16 cellular contexts compared by ENCODE assay signal in genomic region chr11:117734596-117734995, GRCh38.
DNase-seq lines count a peak whose midpoint lies in the region; ATAC-seq lines count a peak whose summit lies in the region.
"Had no signal": no experiment of that assay in that cellular context is flagged by ENCODE, and none has a peak within 500 bp of the region (broad histone marks: within the 10 kb centered on the region; RNA-seq: fewer than 3 reads in every experiment).

No MANE protein-coding gene starts in this region.

- H3K27me3 ChIP-seq in neuronal stem cell (ENCODE audit: control insufficient read depth in 3 of 3, insufficient read depth in 3 of 3, low read depth in 1 of 3, low read length in 3 of 3): peaks cover 0 to 6% (median 0%) of the 10 kb centered on the region in 3 experiments
- H3K27me3 ChIP-seq: right lobe of liver, uterus had no signal

- no peak overlapping the region for H4K91ac ChIP-seq in neuronal stem cell (ENCODE audit: low read depth, low read length, poor library complexity)

- DNase-seq in DMS79 (lab: John Stamatoyannopoulos, UW): peak; percentile 37
- DNase-seq in NCI-H1417 (lab: John Stamatoyannopoulos, UW): peak; percentile 59 to 89 (median 75)
- peak; percentile 86 for DNase-seq in NCI-H69 (lab: John Stamatoyannopoulos, UW)
- no peak for DNase-seq in neuronal stem cell (ENCODE audit: low spot score)
- no peak for DNase-seq in ureter (ENCODE audit: low spot score)
- DNase-seq in stimulated activated CD4-positive, alpha-beta T cell treated with anti-CD3 and anti-CD28 coated beads, Interleukin-12 subunit alpha, Interleukin-12 subunit beta, amount 100 ng/mL, for 4 hours: no peak
- DNase-seq: aorta; CD4-positive, alpha-beta T cell; IMR-90; lower lobe of right lung; NCI-H446 treated with DMSO at 0.1 percent for 48 hours; right lobe of liver; stimulated activated CD4-positive, alpha-beta T cell treated with anti-CD3 and anti-CD28 coated beads, Interleukin-4, amount 100 ng/mL, for 4 hours; uterus had no signal

- H3K23ac ChIP-seq in neuronal stem cell (ENCODE audit: low read depth, low read length, poor library complexity): no peak overlapping the region

- no peaks in the 10 kb centered on the region for H3K79me1 ChIP-seq in neuronal stem cell (ENCODE audit: low read depth, low read length)

- H2BK12ac ChIP-seq in neuronal stem cell (ENCODE audit: low read length): no peak overlapping the region

- H4K8ac ChIP-seq in neuronal stem cell (ENCODE audit: low read depth, low read length): no peak overlapping the region

- peaks cover 8 to 9% of the 10 kb centered on the region in 2 donors for H3K4me1 ChIP-seq in neuronal stem cell (ENCODE audit: control insufficient read depth in 2 of 2, insufficient read depth in 1 of 2, low read depth in 1 of 2, low read length in 2 of 2)
- H3K4me1 ChIP-seq: lower lobe of right lung, right lobe of liver, uterus had no signal

- no peaks in the 10 kb centered on the region for H3K9me3 ChIP-seq in neuronal stem cell (replicated peaks in 1 of 2; ENCODE audit: control insufficient read depth in 2 of 2, insufficient read depth in 1 of 2, low read depth in 1 of 2, low read length in 2 of 2)
- H3K9me3 ChIP-seq: lower lobe of right lung, right lobe of liver, uterus had no signal

- WGBS in neuronal stem cell (ENCODE audit: extremely low coverage in 2 of 2, insufficient read length in 2 of 2, insufficient replicate concordance in 1 of 2), 2 donors: no CpG with 5 or more reads among the region's 4 CpGs

- no peak overlapping the region for H3K9ac ChIP-seq in neuronal stem cell (ENCODE audit: low read depth, low read length, poor library complexity)

- peak overlapping the region; percentile 28 for H2AK5ac ChIP-seq in neuronal stem cell (ENCODE audit: low read depth, low read length)

- no peak overlapping the region for H3K4ac ChIP-seq in neuronal stem cell (ENCODE audit: low read length)

- no peak overlapping the region for H3K4me3 ChIP-seq in neuronal stem cell (ENCODE audit: low read length in 2 of 2)
- H3K4me3 ChIP-seq: lower lobe of right lung, right lobe of liver, uterus had no signal

- H3K27ac ChIP-seq in neuronal stem cell (replicated peaks; ENCODE audit: low read length): no peak overlapping the region
- H3K27ac ChIP-seq: lower lobe of right lung, right lobe of liver, uterus had no signal

- no peak overlapping the region for H3K14ac ChIP-seq in neuronal stem cell (ENCODE audit: low read length)

- H3K36me3 ChIP-seq in neuronal stem cell (replicated peaks in 1 of 2; ENCODE audit: control insufficient read depth in 2 of 2, insufficient read depth in 2 of 2, low read length in 2 of 2): no peaks in the 10 kb centered on the region
- H3K36me3 ChIP-seq: lower lobe of right lung, right lobe of liver, uterus had no signal

- ATAC-seq in HG03571 (IDR thresholded peaks at IDR 0.05; ENCODE audit: unreplicated experiment): no peak
- ATAC-seq: lower lobe of right lung; right lobe of liver; stimulated activated effector memory CD8-positive, alpha-beta T cell treated with anti-CD3 and anti-CD28 coated beads, Interleukin-12 subunit alpha, Interleukin-12 subunit beta, amount 100 ng/mL, for 72 hours had no signal

- no peak overlapping the region for H2BK15ac ChIP-seq in neuronal stem cell (ENCODE audit: low read length)

- peak overlapping the region; percentile 10 for H2BK120ac ChIP-seq in neuronal stem cell (ENCODE audit: low read depth, low read length)

- H3K18ac ChIP-seq in neuronal stem cell (ENCODE audit: low read length): peak overlapping the region; percentile 12

- no peak overlapping the region for H2BK5ac ChIP-seq in neuronal stem cell (ENCODE audit: low read length)

- H2AFZ ChIP-seq in neuronal stem cell (ENCODE audit: low read length): peak overlapping the region; percentile 80

- H3K4me2 ChIP-seq in neuronal stem cell (ENCODE audit: insufficient read depth, low read length, poor library complexity, severe bottlenecking): no peak overlapping the region

Comparison
In these comparisons a context has a peak if more than half of its experiments do, and no peak if none do; other contexts are left out.
1. DNase-seq: peak in DMS79 (single experiment), NCI-H1417 (3 of 3) and NCI-H69 (single experiment); none in neuronal stem cell (single experiment), ureter (single experiment) and stimulated activated CD4-positive, alpha-beta T cell treated with anti-CD3 and anti-CD28 coated beads, Interleukin-12 subunit alpha, Interleukin-12 subunit beta, amount 100 ng/mL, for 4 hours (single experiment).